In the genomic region with DNA sequence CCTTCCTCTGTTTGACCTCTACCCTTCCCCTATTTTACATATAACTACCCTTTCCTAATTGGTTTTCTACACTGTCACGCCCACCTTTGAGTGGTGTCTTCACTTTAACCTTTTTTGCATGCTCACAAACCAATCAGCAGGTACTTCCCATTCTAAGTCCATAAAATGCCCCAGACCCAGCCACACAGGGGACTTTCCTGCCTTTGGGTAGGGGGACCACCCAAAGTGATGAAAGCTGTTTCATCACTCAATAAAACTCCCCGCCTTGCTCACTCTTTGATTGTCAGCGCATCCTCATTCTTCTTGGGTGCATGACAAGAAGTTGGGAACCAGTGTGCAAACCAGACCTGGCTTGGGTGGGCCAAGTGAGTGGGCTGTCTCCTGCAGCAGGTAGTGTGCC, we compare ENCODE assay signal across 28 cellular contexts.
"Had no signal": no experiment of that assay in that cellular context is flagged by ENCODE, and none has a peak within 500 bp of the region (broad histone marks: within the 10 kb centered on the region; RNA-seq: fewer than 3 reads in every experiment).

No MANE protein-coding gene starts in this region.

- H3K36me3 Mint-ChIP-seq: activated naive CD4-positive, alpha-beta T cell treated with anti-CD3 and anti-CD28 coated beads, Interleukin-2, amount 50 U/mL, for 24 hours; brain had no signal

- H3K4me1 Mint-ChIP-seq: activated naive CD4-positive, alpha-beta T cell treated with anti-CD3 and anti-CD28 coated beads, Interleukin-2, amount 50 U/mL, for 24 hours; brain had no signal

- H3K27ac Mint-ChIP-seq: activated CD4-positive, alpha-beta memory T cell treated with anti-CD3 and anti-CD28 coated beads, Interleukin-2, amount 10 ng/mL, durations not matched to agents 7 days and 5 days; activated naive CD4-positive, alpha-beta T cell treated with anti-CD3 and anti-CD28 coated beads, Interleukin-2, amount 50 U/mL, for 24 hours; activated T-cell treated with anti-CD3 and anti-CD28 coated beads, Interleukin-2, amount 50 U/mL, for 24 hours; brain; T-helper 1 cell treated with Interleukin-12 subunit alpha and Interleukin-12 subunit beta and Interleukin-4 antibody, amounts not matched to agents 30 μg/mL and 1 μg/mL, for 36 hours; T-helper 2 cell treated with Interferon-gamma antibody and Interleukin-4, amounts not matched to agents 5 μg/mL and 100 μg/mL, for 36 hours had no signal

- H3K4me3 Mint-ChIP-seq: activated CD4-positive, alpha-beta memory T cell treated with anti-CD3 and anti-CD28 coated beads, Interleukin-2, amount 10 ng/mL, durations not matched to agents 7 days and 5 days; activated naive CD4-positive, alpha-beta T cell treated with anti-CD3 and anti-CD28 coated beads, Interleukin-2, amount 50 U/mL, for 24 hours; activated T-cell treated with anti-CD3 and anti-CD28 coated beads, Interleukin-2, amount 50 U/mL, for 24 hours; brain; T-helper 1 cell treated with Interleukin-12 subunit alpha and Interleukin-12 subunit beta and Interleukin-4 antibody, amounts not matched to agents 30 μg/mL and 1 μg/mL, for 36 hours; T-helper 2 cell treated with Interferon-gamma antibody and Interleukin-4, amounts not matched to agents 5 μg/mL and 100 μg/mL, for 36 hours had no signal

- H3K4me3 ChIP-seq: Peyer's patch, SJSA1 had no signal

- ATAC-seq: PC-3 had no signal

- DNase-seq: activated CD4-positive, alpha-beta memory T cell treated with anti-CD3 and anti-CD28 coated beads, Interleukin-2, amount 10 ng/mL, durations not matched to agents 7 days and 5 days; activated CD4-positive, alpha-beta T cell treated with anti-CD3 and anti-CD28 coated beads for 48 hours; activated effector memory CD4-positive, alpha-beta T cell treated with Interleukin-2 at 50 U/mL for 16 hours; activated T-cell treated with anti-CD3 and anti-CD28 coated beads, Interleukin-2, amount 50 U/mL, for 24 hours; anterior cingulate cortex; caudate nucleus; cerebellar nuclear complex; NCI-H1092 treated with DMSO at 0.1 percent for 48 hours; NCI-H1417; NCI-H146; NCI-H187; NCI-H2029 treated with DMSO at 0.1 percent for 48 hours; NCI-H2107; NCI-H2171; NCI-H510A; NCI-H526; NCI-H748 treated with DMSO at 0.1 percent for 48 hours; NK-92 treated with Interleukin-12 subunit alpha and Interleukin-12 subunit beta, amount 100 ng/mL, for 24 hours; PC-3; Peyer's patch; RPMI8226; SHP77 treated with DMSO at 0.1 percent for 48 hours; SK-N-SH had no signal

- H3K27me3 Mint-ChIP-seq: activated CD4-positive, alpha-beta memory T cell treated with anti-CD3 and anti-CD28 coated beads, Interleukin-2, amount 10 ng/mL, durations not matched to agents 7 days and 5 days; activated naive CD4-positive, alpha-beta T cell treated with anti-CD3 and anti-CD28 coated beads, Interleukin-2, amount 50 U/mL, for 24 hours; activated T-cell treated with anti-CD3 and anti-CD28 coated beads, Interleukin-2, amount 50 U/mL, for 24 hours had no signal

- H3K9me3 Mint-ChIP-seq: activated CD4-positive, alpha-beta memory T cell treated with anti-CD3 and anti-CD28 coated beads, Interleukin-2, amount 10 ng/mL, durations not matched to agents 7 days and 5 days; activated naive CD4-positive, alpha-beta T cell treated with anti-CD3 and anti-CD28 coated beads, Interleukin-2, amount 50 U/mL, for 24 hours; activated T-cell treated with anti-CD3 and anti-CD28 coated beads, Interleukin-2, amount 50 U/mL, for 24 hours; brain; T-helper 1 cell treated with Interleukin-12 subunit alpha and Interleukin-12 subunit beta and Interleukin-4 antibody, amounts not matched to agents 30 μg/mL and 1 μg/mL, for 36 hours; T-helper 2 cell treated with Interferon-gamma antibody and Interleukin-4, amounts not matched to agents 5 μg/mL and 100 μg/mL, for 36 hours had no signal
